ENCODE assay signal across 8 cellular contexts in the genomic region with DNA sequence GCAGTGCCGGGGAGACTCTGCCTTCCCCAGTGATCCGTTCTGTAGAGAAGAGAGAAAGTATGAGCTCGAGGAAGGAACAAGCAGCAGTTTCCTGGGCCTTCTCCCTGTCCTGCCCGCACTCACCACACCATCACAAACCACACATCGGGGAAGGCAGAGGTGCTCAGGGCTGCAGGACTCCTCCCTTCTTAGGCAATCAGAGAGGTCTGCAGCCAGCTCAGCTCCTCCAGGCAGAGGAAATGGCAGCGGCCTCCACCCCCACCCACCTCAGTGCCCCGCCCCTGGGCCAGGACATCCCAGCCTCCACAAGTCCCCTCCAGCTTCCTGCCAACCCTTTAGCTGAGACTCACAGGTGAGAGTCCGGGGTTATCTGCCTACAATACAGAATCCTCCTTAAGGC. TPM values are rescaled to one million over a fixed set of nuclear protein-coding genes. Genes with fewer than 3 reads are reported as not detected.
DNase-seq lines count a peak whose midpoint lies in the region; ATAC-seq and TF ChIP-seq lines count a peak whose summit lies in the region.

No MANE protein-coding gene starts in this region.

- peaks cover 9% of the 10 kb centered on the region for H3K79me1 ChIP-seq in trophoblast cell (ENCODE audit: low read length)

- H2BK5ac ChIP-seq in trophoblast cell (ENCODE audit: low read depth, low read length, poor library complexity): no peak overlapping the region

- peak; percentile 49 to 78 (median 55) for DNase-seq in CD4-positive, alpha-beta memory T cell
- peak; percentile 91 for DNase-seq in SKM-1 treated with dmso at 0.1 percent for 144 hours (lab: John Stamatoyannopoulos, UW; ENCODE audit: unreplicated experiment)
- peak; percentile 76 for DNase-seq in trophoblast cell
- no peak for DNase-seq in NCI-H2171 treated with DMSO at 0.1 percent for 48 hours (lab: John Stamatoyannopoulos, UW)
- no peak for DNase-seq in AG08395 (ENCODE audit: low spot score)

- no peak overlapping the region for H4K12ac ChIP-seq in trophoblast cell (ENCODE audit: low read depth, low read length)

- no peaks in the 10 kb centered on the region for H3K27me3 ChIP-seq in CD4-positive, alpha-beta memory T cell (ENCODE audit: insufficient read depth, low read length)
- no peaks in the 10 kb centered on the region for H3K27me3 ChIP-seq in trophoblast cell (ENCODE audit: insufficient read depth, low read length)

- intact Hi-C loops in CD4-positive, alpha-beta memory T cell (cut with micrococcal nuclease): no loop called here

- peak overlapping the region in 1 of 2 donors; percentile 38 for H3K4me3 ChIP-seq in CD4-positive, alpha-beta memory T cell (ENCODE audit: low read length in 2 of 2)
- no peak overlapping the region for H3K4me3 ChIP-seq in trophoblast cell (ENCODE audit: low read depth, low read length)

- CTCF ChIA-PET in CD4-positive, alpha-beta memory T cell (lab: Charles Lee; ENCODE audit: partially characterized antibody): interaction anchor here (0.9 to 12.6 kb wide), 9 partner anchors 12 to 394 kb away, joined by 3 to 115 read pairs (median 4); a partner anchor contains a TSS

- no peak overlapping the region for H3K14ac ChIP-seq in trophoblast cell (ENCODE audit: low read length)

- H3K4me3 Mint-ChIP-seq in CD4-positive, alpha-beta memory T cell: peak overlapping the region; percentile 71 to 89 (median 86)
- H3K4me3 Mint-ChIP-seq in brain: peak overlapping the region in 4 of 5 experiments; percentile 79 to 86 (median 84)

- no CpG with 5 or more reads among the region's 8 CpGs for WGBS in trophoblast cell (ENCODE audit: extremely low coverage, insufficient coverage, insufficient read length)

- H3K4me2 ChIP-seq in trophoblast cell (ENCODE audit: low read length): no peak overlapping the region

- peak overlapping the region; percentile 75 for H3K27ac ChIP-seq in CD4-positive, alpha-beta memory T cell (ENCODE audit: low read depth, low read length)
- H3K27ac ChIP-seq in trophoblast cell (ENCODE audit: low read depth, low read length): no peak overlapping the region

- no peak overlapping the region for H3K9ac ChIP-seq in trophoblast cell (ENCODE audit: low read length)

- no peak overlapping the region for H2BK12ac ChIP-seq in trophoblast cell (ENCODE audit: low read length)

- H2BK120ac ChIP-seq in trophoblast cell (ENCODE audit: insufficient read depth, low read length, poor library complexity): no peak overlapping the region

- H3K36me3 ChIP-seq in CD4-positive, alpha-beta memory T cell (ENCODE audit: insufficient read depth, low read length): peaks cover 19% of the 10 kb centered on the region
- peaks cover 25 to 41% of the 10 kb centered on the region in 2 experiments for H3K36me3 ChIP-seq in trophoblast cell (ENCODE audit: control insufficient read depth in 1 of 2, insufficient read depth in 2 of 2, low read length in 2 of 2)

- H3K4ac ChIP-seq in trophoblast cell (ENCODE audit: low read depth, low read length): no peak overlapping the region

- no peaks in the 10 kb centered on the region for H3K27me3 Mint-ChIP-seq in CD4-positive, alpha-beta memory T cell
- peaks cover 3% of the 10 kb centered on the region for H3K27me3 Mint-ChIP-seq in brain

- no peak overlapping the region for H3K18ac ChIP-seq in trophoblast cell (ENCODE audit: low read length)

- H3K36me3 Mint-ChIP-seq in CD4-positive, alpha-beta memory T cell: peaks cover 14 to 50% of the 10 kb centered on the region in 2 donors
- peaks cover 6% of the 10 kb centered on the region for H3K36me3 Mint-ChIP-seq in brain

- H3K4me1 ChIP-seq in CD4-positive, alpha-beta memory T cell (ENCODE audit: insufficient read depth, low read length): peaks cover 71% of the 10 kb centered on the region
- H3K4me1 ChIP-seq in trophoblast cell (ENCODE audit: control insufficient read depth in 1 of 2, insufficient read depth in 2 of 2, low read length in 2 of 2): peaks cover 17 to 28% of the 10 kb centered on the region in 2 experiments

- H4K8ac ChIP-seq in trophoblast cell (ENCODE audit: low read depth, low read length): no peak overlapping the region

- H3K9me3 ChIP-seq in CD4-positive, alpha-beta memory T cell (ENCODE audit: control insufficient read depth in 1 of 2, low read length in 2 of 2): no peaks in the 10 kb centered on the region
- no peaks in the 10 kb centered on the region for H3K9me3 ChIP-seq in trophoblast cell (ENCODE audit: insufficient read depth, low read depth, low read length)

- H2AK5ac ChIP-seq in trophoblast cell (ENCODE audit: low read length): no peak overlapping the region

- ATAC-seq in HG03460 (IDR thresholded peaks at IDR 0.05; ENCODE audit: unreplicated experiment) (no peak), HG02981 (IDR thresholded peaks at IDR 0.05; ENCODE audit: unreplicated experiment) (no peak)

- no peak overlapping the region for H4K91ac ChIP-seq in trophoblast cell (ENCODE audit: low read depth, low read length)

- H3K79me2 ChIP-seq in trophoblast cell (ENCODE audit: control insufficient read depth, insufficient read depth, low read length, poor library complexity): peaks cover 4% of the 10 kb centered on the region

- TF ChIP-seq CTCF in brain (conservative IDR thresholded peaks at IDR 0.05): no peak

- H3K23ac ChIP-seq in trophoblast cell (ENCODE audit: low read length): no peak overlapping the region

- POLR2A ChIA-PET in CD4-positive, alpha-beta memory T cell (lab: Charles Lee; ENCODE audit: partially characterized antibody): interaction anchor here (0.5 to 6.7 kb wide), 10 partner anchors 12 to 394 kb away, joined by 3 to 83 read pairs (median 4); a partner anchor contains a TSS

- peak overlapping the region; percentile 79 to 94 (median 90) for H3K27ac Mint-ChIP-seq in CD4-positive, alpha-beta memory T cell
- peak overlapping the region in 4 of 5 experiments; percentile 78 to 85 (median 81) for H3K27ac Mint-ChIP-seq in brain

- H2AFZ ChIP-seq in trophoblast cell (ENCODE audit: insufficient read depth, low read length, poor library complexity): no peak overlapping the region

- H3K9me3 Mint-ChIP-seq in CD4-positive, alpha-beta memory T cell: peaks cover 0 to 3% (median 0%) of the 10 kb centered on the region in 8 donors
- H3K9me3 Mint-ChIP-seq in brain: no peaks in the 10 kb centered on the region

- H3K4me1 Mint-ChIP-seq in CD4-positive, alpha-beta memory T cell: peaks cover 36 to 80% (median 51%) of the 10 kb centered on the region in 4 donors
- peaks cover 38% of the 10 kb centered on the region for H3K4me1 Mint-ChIP-seq in brain

RNA-seq across cellular contexts. Expression of a gene that starts 2.0 kb away (rescaled TPM):
- total RNA-seq in CD4-positive, alpha-beta memory T cell: 10 to 100 TPM; 19.7 to 20.5 TPM
- polyA plus RNA-seq in CD4-positive, alpha-beta memory T cell: 10 to 100 TPM in 1 of 2 donors, 1 to 10 TPM in 1; 2.3 to 16.5 TPM
- 15.1 TPM for polyA plus RNA-seq in brain (ENCODE audit: insufficient read depth, low read depth, low replicate concordance)
- polyA plus RNA-seq in trophoblast cell (2013): 5.7 and 6.8 TPM in 2 replicates

RNA-seq across cellular contexts. Expression of a gene that starts 2.7 kb away (rescaled TPM):
- 10 to 100 TPM; 36.4 to 39.5 TPM for total RNA-seq in CD4-positive, alpha-beta memory T cell
- 10 to 100 TPM; 35.3 to 45.2 TPM for polyA plus RNA-seq in CD4-positive, alpha-beta memory T cell
- 59.1 TPM for polyA plus RNA-seq in brain (ENCODE audit: insufficient read depth, low read depth, low replicate concordance)
- 36.6 and 37.1 TPM in 2 replicates for polyA plus RNA-seq in trophoblast cell (2013)

RNA-seq across cellular contexts. Expression of a gene that starts 27.1 kb away (rescaled TPM):
- 1 to 10 TPM; 1.6 to 1.8 TPM for total RNA-seq in CD4-positive, alpha-beta memory T cell
- under 1 TPM in 1 of 2 donors, not detected in 1; 0.21 TPM for polyA plus RNA-seq in CD4-positive, alpha-beta memory T cell
- 8.2 TPM for polyA plus RNA-seq in brain (ENCODE audit: insufficient read depth, low read depth, low replicate concordance)
- 95.1 and 106 TPM in 2 replicates for polyA plus RNA-seq in trophoblast cell (2013)

RNA-seq across cellular contexts. Expression of a gene that starts 27.6 kb away (rescaled TPM):
- not detected for total RNA-seq in CD4-positive, alpha-beta memory T cell
- not detected for polyA plus RNA-seq in CD4-positive, alpha-beta memory T cell
- 17.1 TPM for polyA plus RNA-seq in brain (ENCODE audit: insufficient read depth, low read depth, low replicate concordance)
- polyA plus RNA-seq in trophoblast cell (2013): 0.11 and 0.12 TPM in 2 replicates

Comparison
In these comparisons a context has a peak if more than half of its experiments do, and no peak if none do; other contexts are left out.
1. DNase-seq: peak in CD4-positive, alpha-beta memory T cell (5 of 5), SKM-1 treated with dmso at 0.1 percent for 144 hours (single experiment) and trophoblast cell (2 of 2); none in NCI-H2171 treated with DMSO at 0.1 percent for 48 hours (single experiment) and AG08395 (single experiment).